9 cellular contexts compared by ENCODE assay signal in the genomic region with DNA sequence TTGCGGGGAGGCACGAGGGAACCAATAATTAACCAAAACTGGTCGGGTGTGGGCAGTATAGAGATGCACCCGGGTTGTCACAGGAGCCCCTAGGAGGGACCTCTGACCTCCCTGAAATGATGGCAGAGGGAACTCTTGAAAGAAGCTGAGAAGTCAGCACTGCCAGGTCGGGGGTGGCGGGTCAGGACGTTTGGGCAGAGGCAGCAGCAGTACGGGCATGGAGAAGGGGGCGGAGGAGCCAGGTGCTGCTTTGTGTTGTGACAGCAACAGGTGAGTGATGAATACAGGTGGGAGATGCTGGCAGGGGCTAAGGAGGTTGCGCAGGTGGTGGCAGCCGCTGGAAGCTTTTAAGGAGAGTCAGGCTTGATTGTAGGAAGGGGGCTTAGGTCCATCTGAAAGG. TPM values are rescaled to one million over a fixed set of nuclear protein-coding genes. Genes with fewer than 3 reads are reported as not detected.
DNase-seq lines count a peak whose midpoint lies in the region; ATAC-seq and TF ChIP-seq lines count a peak whose summit lies in the region.
"Had no signal": no experiment of that assay in that cellular context is flagged by ENCODE, and none has a peak within 500 bp of the region (broad histone marks: within the 10 kb centered on the region; RNA-seq: fewer than 3 reads in every experiment).

No MANE protein-coding gene starts in this region.

- peak overlapping the region in 1 of 10 donors; percentile 12 for H3K4me3 ChIP-seq in heart right ventricle
- H3K4me3 ChIP-seq in mononuclear cell (ENCODE audit: low read length) = peak overlapping the region; percentile 2
- no peak overlapping the region for H3K4me3 ChIP-seq in uterus

- H3K27ac Mint-ChIP-seq in activated T-helper 2 cell treated with anti-CD3 and anti-CD28 coated beads, Interferon-gamma antibody, Interleukin-2, Interleukin-4, amounts not matched to agents 10 μg/mL and 5 μg/mL and 100 μg/mL, durations not matched to agents 14 hours and 24 hours and 36 hours = peak overlapping the region; percentile 93

- H3K27me3 Mint-ChIP-seq in activated T-helper 2 cell treated with anti-CD3 and anti-CD28 coated beads, Interferon-gamma antibody, Interleukin-2, Interleukin-4, amounts not matched to agents 10 μg/mL and 5 μg/mL and 100 μg/mL, durations not matched to agents 14 hours and 24 hours and 36 hours (ENCODE audit: low read depth) = no peaks in the 10 kb centered on the region

- peaks cover 71% of the 10 kb centered on the region for H3K4me1 Mint-ChIP-seq in activated T-helper 2 cell treated with anti-CD3 and anti-CD28 coated beads, Interferon-gamma antibody, Interleukin-2, Interleukin-4, amounts not matched to agents 10 μg/mL and 5 μg/mL and 100 μg/mL, durations not matched to agents 14 hours and 24 hours and 36 hours (ENCODE audit: low read depth)

- H3K4me3 Mint-ChIP-seq in activated T-helper 2 cell treated with anti-CD3 and anti-CD28 coated beads, Interferon-gamma antibody, Interleukin-2, Interleukin-4, amounts not matched to agents 10 μg/mL and 5 μg/mL and 100 μg/mL, durations not matched to agents 14 hours and 24 hours and 36 hours (ENCODE audit: low read depth) = peak overlapping the region; percentile 75

- TF ChIP-seq POLR2A in uterus (IDR thresholded peaks at IDR 0.05) = no peak

- H3K9me3 ChIP-seq in heart right ventricle = no peaks in the 10 kb centered on the region
- H3K9me3 ChIP-seq in mononuclear cell (ENCODE audit: low read depth, low read length) = no peaks in the 10 kb centered on the region
- H3K9me3 ChIP-seq in uterus = no peaks in the 10 kb centered on the region

- peaks cover 61% of the 10 kb centered on the region for H3K36me3 Mint-ChIP-seq in activated T-helper 2 cell treated with anti-CD3 and anti-CD28 coated beads, Interferon-gamma antibody, Interleukin-2, Interleukin-4, amounts not matched to agents 10 μg/mL and 5 μg/mL and 100 μg/mL, durations not matched to agents 14 hours and 24 hours and 36 hours (ENCODE audit: low read depth)

- H3K4me1 ChIP-seq in heart right ventricle (peaks cover 17 to 100% (median 90%) of the 10 kb centered on the region in 9 donors), mononuclear cell (ENCODE audit: insufficient read depth, low read length) (peaks cover 98% of the 10 kb centered on the region), uterus (peaks cover 0 to 11% of the 10 kb centered on the region in 2 donors)

- DNase-seq in heart right ventricle = no peak
- DNase-seq in cardiac septum (ENCODE audit: low spot score) = no peak
- no peak for DNase-seq in activated T-helper 2 cell treated with anti-CD3 and anti-CD28 coated beads, Interferon-gamma antibody, Interleukin-2, Interleukin-4, amounts not matched to agents 10 μg/mL and 5 μg/mL and 100 μg/mL, durations not matched to agents 14 hours and 24 hours and 36 hours (ENCODE audit: low spot score)
- no peak for DNase-seq in uterus
- DNase-seq in A172 (ENCODE audit: low spot score) = no peak
- no peak for DNase-seq in activated gamma-delta T cell treated with Interleukin-2 at 50 U/mL for 16 hours
- DNase-seq: NCI-H82 had no signal

- H3K36me3 ChIP-seq in heart right ventricle (peaks cover 0 to 36% (median 0%) of the 10 kb centered on the region in 9 donors), uterus (no peaks in the 10 kb centered on the region)

- WGBS in heart right ventricle, 2 donors = 70 to 71% methylated on average over 11 of the region's 11 CpGs

- intact Hi-C loops in heart right ventricle (cut with DNase I) (no loop called here), cardiac septum (cut with DNase I) (no loop called here), uterus (cut with DNase I; ENCODE audit: low total_unique reads) (no loop called here)
- intact Hi-C loops in activated T-helper 2 cell treated with anti-CD3 and anti-CD28 coated beads, Interferon-gamma antibody, Interleukin-2, Interleukin-4, amounts not matched to agents 10 μg/mL and 5 μg/mL and 100 μg/mL, durations not matched to agents 14 hours and 24 hours and 36 hours (cut with micrococcal nuclease) = loop anchor here (2.0 kb wide), 2 partner anchors 16 to 26 kb away; no protein-coding TSS in a partner anchor

- no peaks in the 10 kb centered on the region for H3K9me3 Mint-ChIP-seq in activated T-helper 2 cell treated with anti-CD3 and anti-CD28 coated beads, Interferon-gamma antibody, Interleukin-2, Interleukin-4, amounts not matched to agents 10 μg/mL and 5 μg/mL and 100 μg/mL, durations not matched to agents 14 hours and 24 hours and 36 hours

- H3K27me3 ChIP-seq in heart right ventricle = peaks cover 0 to 5% (median 0%) of the 10 kb centered on the region in 7 donors
- H3K27me3 ChIP-seq in mononuclear cell (ENCODE audit: insufficient read depth, low read length) = no peaks in the 10 kb centered on the region
- H3K27me3 ChIP-seq in uterus = no peaks in the 10 kb centered on the region

- ATAC-seq in heart right ventricle (no peak), HG02623 (IDR thresholded peaks at IDR 0.05; ENCODE audit: unreplicated experiment) (no peak)

- TF ChIP-seq CTCF in heart right ventricle (IDR thresholded peaks at IDR 0.05) (no peak), uterus (IDR thresholded peaks at IDR 0.05) (no peak)

- peak overlapping the region in 9 of 10 donors; percentile 52 to 99 (median 78) for H3K27ac ChIP-seq in heart right ventricle
- peak overlapping the region; percentile 83 to 90 for H3K27ac ChIP-seq in uterus

RNA-seq across cellular contexts. Expression of a gene that starts 11.7 kb away (rescaled TPM):
- total RNA-seq in heart right ventricle = 10 to 100 TPM in 8 of 10 donors, 1 to 10 TPM in 2; 8.0 to 55.4 (median 15.7) TPM
- polyA plus RNA-seq in heart right ventricle = 10 to 100 TPM; 11.9 to 15.3 TPM
- total RNA-seq in cardiac septum = 15.5 TPM
- 150 and 153 TPM in 2 replicates for total RNA-seq in activated T-helper 2 cell treated with anti-CD3 and anti-CD28 coated beads, Interferon-gamma antibody, Interleukin-2, Interleukin-4, amounts not matched to agents 10 μg/mL and 5 μg/mL and 100 μg/mL, durations not matched to agents 14 hours and 24 hours and 36 hours
- total RNA-seq in mononuclear cell = 210 TPM
- total RNA-seq in uterus = 10 to 100 TPM in 3 of 4 donors, 1 to 10 TPM in 1; 8.8 to 53.4 (median 24.2) TPM
- total RNA-seq in A172 (2014; rRNA removed; shearing (Covaris generic)) = not detected in 2 replicates

RNA-seq across cellular contexts. Expression of a gene that starts 51.3 kb away (rescaled TPM):
- 100 to 1,000 TPM in 2 of 10 donors, 10 to 100 TPM in 8; 59.6 to 161 (median 92.0) TPM for total RNA-seq in heart right ventricle
- 10 to 100 TPM; 36.9 to 48.2 TPM for polyA plus RNA-seq in heart right ventricle
- total RNA-seq in cardiac septum = 68.2 TPM
- total RNA-seq in activated T-helper 2 cell treated with anti-CD3 and anti-CD28 coated beads, Interferon-gamma antibody, Interleukin-2, Interleukin-4, amounts not matched to agents 10 μg/mL and 5 μg/mL and 100 μg/mL, durations not matched to agents 14 hours and 24 hours and 36 hours = 28.6 and 32.1 TPM in 2 replicates
- 52.4 TPM for total RNA-seq in mononuclear cell
- 100 to 1,000 TPM in 1 of 4 donors, 10 to 100 TPM in 3; 33.2 to 115 (median 56.5) TPM for total RNA-seq in uterus
- total RNA-seq in A172 (2014; rRNA removed; shearing (Covaris generic)) = 5.8 and 6.8 TPM in 2 replicates
